8 cellular contexts compared by ENCODE assay signal in genomic region chr19:35741216-35741541, GRCh38. TPM values are rescaled to one million over a fixed set of nuclear protein-coding genes. Genes with fewer than 3 reads are reported as not detected.
A peak's percentile ranks its signal among the peaks of the same experiment; 100 is the strongest.
DNase-seq lines count a peak whose midpoint lies in the region; ATAC-seq and TF ChIP-seq lines count a peak whose summit lies in the region.

No MANE protein-coding gene starts in this region.

- peaks cover 56% of the 10 kb centered on the region for H3K4me1 ChIP-seq in CD8-positive, alpha-beta T cell (ENCODE audit: insufficient read depth, low read length)
- H3K4me1 ChIP-seq in neutrophil (ENCODE audit: control insufficient read depth in 1 of 2, insufficient read depth in 1 of 2, low read depth in 1 of 2, low read length in 1 of 2) = peaks cover 54 to 59% of the 10 kb centered on the region in 2 experiments

- no peak for DNase-seq in CD8-positive, alpha-beta T cell
- DNase-seq in NB4 (ENCODE audit: low read depth) (no peak), NCI-H226 (no peak), cortex of kidney (lab: John Stamatoyannopoulos, UW) (no peak)
- DNase-seq in effector memory CD8-positive, alpha-beta T cell = no peak

- POLR2A ChIA-PET in CD8-positive, alpha-beta T cell (lab: Charles Lee) = interaction anchor here (0.6 to 2.4 kb wide), 6 partner anchors 19 to 175 kb away, joined by 3 to 17 read pairs (median 4); partner anchors contain the start of genes COX6B1 and KMT2B

- peak overlapping the region; percentile 63 for H3K4me3 ChIP-seq in CD8-positive, alpha-beta T cell (ENCODE audit: low read depth, low read length)
- H3K4me3 ChIP-seq in NB4 (ENCODE audit: low read depth, low read length) = peak overlapping the region; percentile 35
- peak overlapping the region; percentile 91 to 93 for H3K4me3 ChIP-seq in neutrophil (ENCODE audit: low read depth in 1 of 2, low read length in 1 of 2)

- peak overlapping the region; percentile 58 for H3K27ac ChIP-seq in CD8-positive, alpha-beta T cell (ENCODE audit: low read depth, low read length)
- peak overlapping the region; percentile 98 for H3K27ac ChIP-seq in neutrophil

- no peaks in the 10 kb centered on the region for H3K27me3 Mint-ChIP-seq in CD8-positive, alpha-beta T cell (ENCODE audit: low read depth)
- no peaks in the 10 kb centered on the region for H3K27me3 Mint-ChIP-seq in effector memory CD8-positive, alpha-beta T cell

- H3K27ac Mint-ChIP-seq in CD8-positive, alpha-beta T cell = peak overlapping the region; percentile 99
- peak overlapping the region; percentile 22 to 93 for H3K27ac Mint-ChIP-seq in effector memory CD8-positive, alpha-beta T cell

- no peak for TF ChIP-seq CTCF in CD8-positive, alpha-beta T cell (IDR thresholded peaks at IDR 0.05)
- peak; percentile 5 for TF ChIP-seq CTCF in NB4 (IDR thresholded peaks at IDR 0.05; ENCODE audit: low read depth, low read length)
- no peak for TF ChIP-seq CTCF in neutrophil (IDR thresholded peaks at IDR 0.05)

- peaks cover 45% of the 10 kb centered on the region for H3K36me3 Mint-ChIP-seq in CD8-positive, alpha-beta T cell
- peaks cover 45% of the 10 kb centered on the region for H3K36me3 Mint-ChIP-seq in effector memory CD8-positive, alpha-beta T cell (ENCODE audit: insufficient read depth)

- H3K27me3 ChIP-seq in CD8-positive, alpha-beta T cell (ENCODE audit: insufficient read depth, low read length) = no peaks in the 10 kb centered on the region
- no peaks in the 10 kb centered on the region for H3K27me3 ChIP-seq in neutrophil

- CTCF ChIA-PET in CD8-positive, alpha-beta T cell (lab: Charles Lee) = interaction anchor here (0.7 to 2.1 kb wide), 3 partner anchors 13 to 46 kb away, joined by 3 to 6 read pairs (median 5); no protein-coding TSS in a partner anchor

- no peaks in the 10 kb centered on the region for H3K9me3 Mint-ChIP-seq in CD8-positive, alpha-beta T cell
- no peaks in the 10 kb centered on the region for H3K9me3 Mint-ChIP-seq in effector memory CD8-positive, alpha-beta T cell

- no peak for TF ChIP-seq POLR2A in NB4 (IDR thresholded peaks at IDR 0.05; ENCODE audit: extremely low read depth, insufficient read length)

- H3K36me3 ChIP-seq in CD8-positive, alpha-beta T cell (ENCODE audit: insufficient read depth, low read length) = peaks cover 13% of the 10 kb centered on the region
- peaks cover 37% of the 10 kb centered on the region for H3K36me3 ChIP-seq in neutrophil

- peaks cover 58% of the 10 kb centered on the region for H3K4me1 Mint-ChIP-seq in CD8-positive, alpha-beta T cell (ENCODE audit: low read depth)
- H3K4me1 Mint-ChIP-seq in effector memory CD8-positive, alpha-beta T cell (ENCODE audit: low read depth in 2 of 2) = peaks cover 40 to 46% of the 10 kb centered on the region in 2 donors

- peak overlapping the region; percentile 89 for H3K4me3 Mint-ChIP-seq in CD8-positive, alpha-beta T cell
- H3K4me3 Mint-ChIP-seq in effector memory CD8-positive, alpha-beta T cell = peak overlapping the region; percentile 86 to 94

- no peak for ATAC-seq in CD8-positive, alpha-beta T cell
- no peak for ATAC-seq in effector memory CD8-positive, alpha-beta T cell (replicated peaks)
- ATAC-seq in GM18498 (IDR thresholded peaks at IDR 0.05; ENCODE audit: unreplicated experiment) (no peak), HG03039 (IDR thresholded peaks at IDR 0.05; ENCODE audit: unreplicated experiment) (no peak)

- intact Hi-C loops in CD8-positive, alpha-beta T cell (cut with DNase I, micrococcal nuclease) = loop anchor here in 1 of 2 experiments (2.0 to 10.0 kb wide), 4 partner anchors 48 to 1104 kb away; partner anchors contain the start of genes COX6B1, OVOL3, POLR2I and TBCB

- H3K9me3 ChIP-seq in CD8-positive, alpha-beta T cell (ENCODE audit: low read length) = no peaks in the 10 kb centered on the region
- H3K9me3 ChIP-seq in neutrophil = no peaks in the 10 kb centered on the region

RNA-seq across cellular contexts. Expression of gene IGFLR1, which starts 1.1 kb away (rescaled TPM):
- 10 to 100 TPM; 31.7 to 38.2 TPM for total RNA-seq in CD8-positive, alpha-beta T cell

RNA-seq across cellular contexts. Expression of gene U2AF1L4, which starts 4.0 kb away (rescaled TPM):
- total RNA-seq in CD8-positive, alpha-beta T cell = 10 to 100 TPM; 65.2 to 69.5 TPM

RNA-seq across cellular contexts. Expression of gene PSENEN, which starts 4.3 kb away (rescaled TPM):
- 10 to 100 TPM in 1 of 2 experiments, 1 to 10 TPM in 1; 9.4 to 11.1 TPM for total RNA-seq in CD8-positive, alpha-beta T cell

RNA-seq across cellular contexts. Expression of gene LIN37, which starts 7.2 kb away (rescaled TPM):
- 1 to 10 TPM; 5.5 to 9.3 TPM for total RNA-seq in CD8-positive, alpha-beta T cell

RNA-seq across cellular contexts. Expression of gene HSPB6, which starts 15.7 kb away (rescaled TPM):
- total RNA-seq in CD8-positive, alpha-beta T cell = not detected

Comparison
In these comparisons a context has a peak if more than half of its experiments do, and no peak if none do; other contexts are left out.
1. H3K4me3 ChIP-seq: peak in every context shown above with its lines; median percentile 92 in neutrophil; 63 in CD8-positive, alpha-beta T cell; 35 in NB4.